ENCODE assay signal across 11 cellular contexts in the genomic region with DNA sequence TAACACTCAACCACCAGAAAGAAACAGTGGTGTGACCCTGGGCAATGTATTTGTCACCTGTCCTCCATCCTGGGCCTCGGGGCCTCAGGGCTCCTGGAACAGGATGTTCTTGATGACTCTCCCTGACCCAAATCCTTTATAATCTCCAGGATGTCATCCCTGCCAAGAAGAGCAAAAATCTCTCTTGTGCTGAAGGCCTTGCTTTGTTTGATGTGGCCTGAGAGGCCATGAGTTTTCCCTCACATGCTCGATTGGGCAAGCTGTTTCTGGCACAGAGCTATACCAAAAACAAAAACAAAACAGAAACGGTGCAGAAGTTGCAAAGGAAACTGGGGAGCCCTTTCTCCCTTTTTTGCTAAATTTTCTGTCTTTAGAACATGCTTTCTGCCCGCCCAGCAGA. TPM values are rescaled to one million over a fixed set of nuclear protein-coding genes. Genes with fewer than 3 reads are reported as not detected.
DNase-seq lines count a peak whose midpoint lies in the region; ATAC-seq, FAIRE-seq and TF ChIP-seq lines count a peak whose summit lies in the region.
"Had no signal": no experiment of that assay in that cellular context is flagged by ENCODE, and none has a peak within 500 bp of the region (broad histone marks: within the 10 kb centered on the region; RNA-seq: fewer than 3 reads in every experiment).

No MANE protein-coding gene starts in this region.

- peak; percentile 60 to 61 for TF ChIP-seq RAD21 in liver (IDR thresholded peaks at IDR 0.05)
- no peak for TF ChIP-seq RAD21 in HepG2 (CRISPR knock-in tag; IDR thresholded peaks at IDR 0.05)

- no peak for TF ChIP-seq POLR2A in HepG2 (IDR thresholded peaks at IDR 0.05; ENCODE audit: insufficient read depth in 1 of 2, low read depth in 2 of 2, low read length in 2 of 2)
- TF ChIP-seq POLR2A in endothelial cell of umbilical vein (IDR thresholded peaks at IDR 0.05; ENCODE audit: low read depth, low read length): no peak

- H2AFZ ChIP-seq in HepG2 (ENCODE audit: low read length) (no peak overlapping the region), endothelial cell of umbilical vein (ENCODE audit: low read depth, low read length) (no peak overlapping the region), trophoblast cell (ENCODE audit: insufficient read depth, low read length, poor library complexity) (no peak overlapping the region)

- H3K79me2 ChIP-seq in HepG2 (ENCODE audit: insufficient read depth, low read length): no peaks in the 10 kb centered on the region
- no peaks in the 10 kb centered on the region for H3K79me2 ChIP-seq in endothelial cell of umbilical vein (ENCODE audit: control insufficient read depth, insufficient read depth, low read length)
- H3K79me2 ChIP-seq in trophoblast cell (ENCODE audit: control insufficient read depth, insufficient read depth, low read length, poor library complexity): no peaks in the 10 kb centered on the region

- no peak overlapping the region for H3K23ac ChIP-seq in trophoblast cell (ENCODE audit: low read length)

- H3K9me3 Mint-ChIP-seq in glutamatergic neuron (ENCODE audit: unreplicated experiment): peaks cover 2% of the 10 kb centered on the region

- H3K36me3 ChIP-seq in liver (ENCODE audit: control insufficient read depth in 4 of 4, insufficient read depth in 3 of 4, low read depth in 1 of 4, low read length in 3 of 4): no peaks in the 10 kb centered on the region
- no peaks in the 10 kb centered on the region for H3K36me3 ChIP-seq in HepG2 (replicated peaks in 1 of 2; ENCODE audit: control insufficient read depth in 1 of 2, insufficient read depth in 2 of 2, low read length in 2 of 2)
- no peaks in the 10 kb centered on the region for H3K36me3 ChIP-seq in endothelial cell of umbilical vein (ENCODE audit: control insufficient read depth in 2 of 2, extremely low read depth in 1 of 2, insufficient read depth in 2 of 2, low read length in 2 of 2)
- H3K36me3 ChIP-seq in mesodermal cell (ENCODE audit: control insufficient read depth, insufficient read depth, low read length): no peaks in the 10 kb centered on the region
- no peaks in the 10 kb centered on the region for H3K36me3 ChIP-seq in trophoblast cell (ENCODE audit: control insufficient read depth in 1 of 2, insufficient read depth in 2 of 2, low read length in 2 of 2)

- no peak overlapping the region for H4K12ac ChIP-seq in trophoblast cell (ENCODE audit: low read depth, low read length)

- in situ Hi-C loops in HepG2 (cut with HindIII; ENCODE audit: extremely low pct_ligation_motif_present, low pct_unique_long_range_greater_than_20kb): no loop called here

- no peak overlapping the region for H3K9ac ChIP-seq in liver (ENCODE audit: low read depth in 1 of 2, low read length in 2 of 2)
- H3K9ac ChIP-seq in HepG2 (ENCODE audit: insufficient read depth, low read depth, low read length): no peak overlapping the region
- H3K9ac ChIP-seq in endothelial cell of umbilical vein (replicated peaks; ENCODE audit: extremely low read depth, insufficient read depth, low read length): no peak overlapping the region
- H3K9ac ChIP-seq in trophoblast cell (ENCODE audit: low read length): no peak overlapping the region

- no peak overlapping the region for H3K18ac ChIP-seq in trophoblast cell (ENCODE audit: low read length)

- H3K9me1 ChIP-seq in endothelial cell of umbilical vein (replicated peaks; ENCODE audit: control insufficient read depth, extremely low read depth, insufficient read depth, low read length): no peaks in the 10 kb centered on the region

- POLR2A ChIA-PET in HepG2 (lab: Yijun Ruan, JAX) (no interaction called here), endothelial cell of umbilical vein (lab: Charles Lee) (no interaction called here)

- no peak overlapping the region for H2AK5ac ChIP-seq in trophoblast cell (ENCODE audit: low read length)

- no peak overlapping the region for H3K4me3 ChIP-seq in liver (ENCODE audit: low read depth in 1 of 3, low read length in 3 of 3)
- H3K4me3 ChIP-seq in HepG2 (replicated peaks in 1 of 3; ENCODE audit: insufficient read depth in 1 of 3, low read depth in 2 of 3, low read length in 3 of 3): no peak overlapping the region
- H3K4me3 ChIP-seq in endothelial cell of umbilical vein (replicated peaks in 1 of 3; ENCODE audit: insufficient read depth in 1 of 3, low read depth in 1 of 3, low read length in 3 of 3): no peak overlapping the region
- no peak overlapping the region for H3K4me3 ChIP-seq in mesodermal cell (ENCODE audit: extremely low read depth, insufficient read depth, low read length, poor library complexity, severe bottlenecking)
- H3K4me3 ChIP-seq in trophoblast cell (ENCODE audit: low read depth, low read length): no peak overlapping the region

- H3K4me3 Mint-ChIP-seq in glutamatergic neuron (ENCODE audit: unreplicated experiment): no peak overlapping the region
- H3K4me3 Mint-ChIP-seq: activated naive CD4-positive, alpha-beta T cell treated with anti-CD3 and anti-CD28 coated beads, Interleukin-2, amount 10 ng/mL, durations not matched to agents 7 days and 5 days; CD8-positive, alpha-beta memory T cell had no signal

- no peak overlapping the region for H2BK5ac ChIP-seq in trophoblast cell (ENCODE audit: low read depth, low read length, poor library complexity)

- dilution Hi-C loops in endothelial cell of umbilical vein (cut with MboI; ENCODE audit: extremely low pct_ligation_motif_present, low sequenced_read_pairs): no loop called here

- H2BK12ac ChIP-seq in trophoblast cell (ENCODE audit: low read length): no peak overlapping the region

- no peak overlapping the region for H3K4ac ChIP-seq in trophoblast cell (ENCODE audit: low read depth, low read length)

- H3K27me3 Mint-ChIP-seq in glutamatergic neuron (ENCODE audit: unreplicated experiment): peaks cover 3% of the 10 kb centered on the region

- H3K79me1 ChIP-seq in trophoblast cell (ENCODE audit: low read length): peaks cover 6% of the 10 kb centered on the region

- TF ChIP-seq EP300 in HepG2 (IDR thresholded peaks at IDR 0.05; ENCODE audit: low read depth in 2 of 2, low read length in 2 of 2) (no peak), HepG2 (CRISPR knock-in tag; IDR thresholded peaks at IDR 0.05; ENCODE audit: borderline replicate concordance) (no peak)

- peaks cover 2% of the 10 kb centered on the region for H3K4me1 Mint-ChIP-seq in glutamatergic neuron (ENCODE audit: low read depth, unreplicated experiment)

- H3K27me3 ChIP-seq in liver (ENCODE audit: control insufficient read depth in 4 of 4, insufficient read depth in 4 of 4, low read length in 3 of 4) (no peaks in the 10 kb centered on the region), HepG2 (ENCODE audit: control insufficient read depth in 1 of 2, insufficient read depth in 2 of 2, low read length in 2 of 2) (peaks cover 0 to 16% of the 10 kb centered on the region in 2 experiments; a peak in 3 of 5 replicates), endothelial cell of umbilical vein (ENCODE audit: control insufficient read depth in 2 of 2, insufficient read depth in 2 of 2, low read length in 2 of 2) (peaks cover 0 to 2% of the 10 kb centered on the region in 2 experiments), trophoblast cell (ENCODE audit: insufficient read depth, low read length) (no peaks in the 10 kb centered on the region)

- peaks cover 6 to 40% (median 28%) of the 10 kb centered on the region in 4 donors for H3K4me1 ChIP-seq in liver (ENCODE audit: control insufficient read depth in 4 of 4, insufficient read depth in 4 of 4, low read length in 3 of 4)
- peaks cover 13% of the 10 kb centered on the region for H3K4me1 ChIP-seq in HepG2 (ENCODE audit: insufficient read depth, low read length)
- H3K4me1 ChIP-seq in endothelial cell of umbilical vein (ENCODE audit: control insufficient read depth, extremely low read depth, insufficient read depth, low read length): no peaks in the 10 kb centered on the region
- H3K4me1 ChIP-seq in mesodermal cell (ENCODE audit: control insufficient read depth, insufficient read depth, low read length, poor library complexity, severe bottlenecking): peaks cover 23% of the 10 kb centered on the region
- peaks cover 8 to 12% of the 10 kb centered on the region in 2 experiments for H3K4me1 ChIP-seq in trophoblast cell (ENCODE audit: control insufficient read depth in 1 of 2, insufficient read depth in 2 of 2, low read length in 2 of 2)

- DNase-seq in HepG2 (ENCODE audit: low spot score) (no peak), endothelial cell of umbilical vein (ENCODE audit: low read depth, low spot score) (peak; percentile 23), germinal center (ENCODE audit: low spot score) (no peak), glutamatergic neuron (no peak), SHP77 (lab: John Stamatoyannopoulos, UW) (no peak), trophoblast cell (no peak)
- DNase-seq: activated naive CD4-positive, alpha-beta T cell treated with anti-CD3 and anti-CD28 coated beads, Interleukin-2, amount 10 ng/mL, durations not matched to agents 7 days and 5 days; CD8-positive, alpha-beta memory T cell had no signal

- no peak overlapping the region for H2BK120ac ChIP-seq in trophoblast cell (ENCODE audit: insufficient read depth, low read length, poor library complexity)

- peaks cover under 1% of the 10 kb centered on the region for H3K36me3 Mint-ChIP-seq in glutamatergic neuron (ENCODE audit: unreplicated experiment)

- CTCF ChIA-PET in HepG2 (lab: Yijun Ruan, JAX; ENCODE audit: low intra/inter-chr PET ratio, low total read pairs): no interaction called here
- CTCF ChIA-PET in endothelial cell of umbilical vein (lab: Charles Lee): interaction anchor here (1.3 kb wide), 2 partner anchors 35 to 90 kb away, joined by 3 read pairs; no protein-coding TSS in a partner anchor

- TF ChIP-seq CTCF in liver (IDR thresholded peaks at IDR 0.05; ENCODE audit: low read depth, low read length, missing input control) (no peak), HepG2 (CRISPR knock-in tag; IDR thresholded peaks at IDR 0.05) (no peak), endothelial cell of umbilical vein (IDR thresholded peaks at IDR 0.05; ENCODE audit: extremely low read depth in 1 of 2, insufficient read depth in 1 of 2, low read depth in 1 of 2, low read length in 2 of 2) (no peak), glutamatergic neuron (IDR thresholded peaks at IDR 0.05; ENCODE audit: partially characterized antibody, unreplicated experiment) (no peak)

- H4K8ac ChIP-seq in trophoblast cell (ENCODE audit: low read depth, low read length): no peak overlapping the region

- 15% methylated on average over 4 of the region's 4 CpGs for WGBS in liver
- WGBS in HepG2 (ENCODE audit: low lambda C conversion rate): 0% methylated on average over 4 of the region's 4 CpGs
- WGBS in mesodermal cell (ENCODE audit: insufficient coverage in 2 of 2), 2 experiments: 87 to 95% methylated on average over 3 to 4 of the region's 4 CpGs
- no CpG with 5 or more reads among the region's 4 CpGs for WGBS in trophoblast cell (ENCODE audit: extremely low coverage, insufficient coverage, insufficient read length)

- no peak overlapping the region for H4K91ac ChIP-seq in trophoblast cell (ENCODE audit: low read depth, low read length)

- no peaks in the 10 kb centered on the region for H3K9me3 ChIP-seq in liver (ENCODE audit: control insufficient read depth in 4 of 4, low read length in 3 of 4)
- H3K9me3 ChIP-seq in HepG2 (ENCODE audit: low read length): no peaks in the 10 kb centered on the region
- H3K9me3 ChIP-seq in endothelial cell of umbilical vein (replicated peaks; ENCODE audit: control insufficient read depth, insufficient read depth, low read length): no peaks in the 10 kb centered on the region
- peaks cover 5% of the 10 kb centered on the region for H3K9me3 ChIP-seq in mesodermal cell (ENCODE audit: control insufficient read depth, low read length)
- peaks cover 3% of the 10 kb centered on the region for H3K9me3 ChIP-seq in trophoblast cell (ENCODE audit: insufficient read depth, low read depth, low read length)

- no TSS peak for BruUV-seq in HepG2 (replicated peaks; lab: Mats Ljungman, UMichigan)
- BruUV-seq in endothelial cell of umbilical vein (replicated peaks; lab: Mats Ljungman, UMichigan): no TSS peak

- no peak for ATAC-seq in HepG2

- H3K14ac ChIP-seq in trophoblast cell (ENCODE audit: low read length): no peak overlapping the region

- H3K27ac Mint-ChIP-seq in glutamatergic neuron (ENCODE audit: unreplicated experiment): no peak overlapping the region
- H3K27ac Mint-ChIP-seq: activated naive CD4-positive, alpha-beta T cell treated with anti-CD3 and anti-CD28 coated beads, Interleukin-2, amount 10 ng/mL, durations not matched to agents 7 days and 5 days had no signal

- FAIRE-seq in HepG2 (lab: Jason Lieb, UNC): no peak
- FAIRE-seq in endothelial cell of umbilical vein (lab: Jason Lieb, UNC): no peak
- FAIRE-seq: RCC 7860 had no signal

- intact Hi-C loops in HepG2 (cut with micrococcal nuclease; ENCODE audit: unreplicated experiment) (no loop called here), endothelial cell of umbilical vein (cut with micrococcal nuclease) (no loop called here)

- no peaks in the 10 kb centered on the region for H4K20me1 ChIP-seq in HepG2 (ENCODE audit: insufficient read depth, low read length)
- H4K20me1 ChIP-seq in endothelial cell of umbilical vein (replicated peaks; ENCODE audit: control insufficient read depth, extremely low read depth, insufficient read depth, low read length): no peaks in the 10 kb centered on the region

- H3K27ac ChIP-seq in liver (ENCODE audit: low read depth in 1 of 2, low read length in 2 of 2): peak overlapping the region; percentile 25 to 65
- no peak overlapping the region for H3K27ac ChIP-seq in HepG2 (ENCODE audit: extremely low read length, insufficient read depth, low read length)
- no peak overlapping the region for H3K27ac ChIP-seq in endothelial cell of umbilical vein (ENCODE audit: insufficient read depth, low read depth, low read length)
- H3K27ac ChIP-seq in mesodermal cell (ENCODE audit: low read depth, low read length, severe bottlenecking): peak overlapping the region; percentile 36
- H3K27ac ChIP-seq in trophoblast cell (ENCODE audit: low read depth, low read length): no peak overlapping the region

- H3K4me2 ChIP-seq in HepG2 (ENCODE audit: low read depth, low read length) (no peak overlapping the region), endothelial cell of umbilical vein (ENCODE audit: insufficient read depth, low read length) (no peak overlapping the region), trophoblast cell (ENCODE audit: low read length) (no peak overlapping the region)

RNA-seq across cellular contexts. Expression of gene ST3GAL5, which starts 35.7 kb away (rescaled TPM):
- 10 to 100 TPM in 1 of 2 donors, 1 to 10 TPM in 1; 4.5 to 17.0 TPM for total RNA-seq in liver
- polyA plus RNA-seq in liver: 10 to 100 TPM in 1 of 2 donors, 1 to 10 TPM in 1; 6.3 to 11.7 TPM
- 1.3 TPM in 2 replicates for total RNA-seq in HepG2 (2016; rRNA removed; fragmentation: Illumina TruSeq; extraction: Trizol)
- total RNA-seq in HepG2 (2016; cell fraction: cytosol; rRNA removed; fragmentation: Illumina TruSeq; extraction: Trizol; ENCODE audit: low read depth): 1.4 and 2.7 TPM in 2 replicates
- 1.3 and 1.4 TPM in 2 replicates for total RNA-seq in HepG2 (2016; cell fraction: insoluble cytoplasmic fraction; rRNA removed; fragmentation: Illumina TruSeq; extraction: Trizol)
- total RNA-seq in HepG2 (2016; cell fraction: membrane; rRNA removed; fragmentation: Illumina TruSeq; extraction: Trizol): 3.0 and 3.4 TPM in 2 replicates
- total RNA-seq in HepG2 (2016; cell fraction: nucleus; rRNA removed; fragmentation: Illumina TruSeq; extraction: Trizol): 1.9 and 2.0 TPM in 2 replicates
- polyA plus RNA-seq in HepG2 (2011; rRNA removed): 2.0 and 2.1 TPM in 2 replicates
- 0.91 and 1.9 TPM in 2 replicates for polyA plus RNA-seq in HepG2 (2011; cell fraction: cytosol; rRNA removed)
- polyA plus RNA-seq in HepG2 (2011; cell fraction: nucleus; rRNA removed): 1.2 and 1.9 TPM in 2 replicates
- 1.2 and 1.4 TPM in 2 replicates for polyA plus RNA-seq in HepG2 (2012)
- 2.0 and 2.2 TPM in 2 replicates for polyA plus RNA-seq in HepG2 (2016; cell fraction: cytosol; fragmentation: Illumina TruSeq; extraction: Trizol; ENCODE audit: low read depth)
- polyA plus RNA-seq in HepG2 (2016; cell fraction: insoluble cytoplasmic fraction; fragmentation: Illumina TruSeq; extraction: Trizol; ENCODE audit: low read depth): 1.2 and 1.5 TPM in 2 replicates
- polyA plus RNA-seq in HepG2 (2016; cell fraction: membrane; fragmentation: Illumina TruSeq; extraction: Trizol; ENCODE audit: low read depth): 1.9 and 2.8 TPM in 2 replicates
- 2.6 and 2.7 TPM in 2 replicates for polyA plus RNA-seq in HepG2 (2016; cell fraction: nucleus; fragmentation: Illumina TruSeq; extraction: Trizol; ENCODE audit: insufficient read depth, low read depth)
- polyA minus RNA-seq in HepG2 (2011; rRNA and poly(A)+ RNA removed; ENCODE audit: low replicate concordance): 1.2 and 2.0 TPM in 2 replicates
- polyA minus RNA-seq in HepG2 (2011; cell fraction: cytosol; rRNA and poly(A)+ RNA removed): 0.97 and 1.6 TPM in 2 replicates
- polyA minus RNA-seq in HepG2 (2011; cell fraction: nucleus; rRNA and poly(A)+ RNA removed): 5.7 and 6.5 TPM in 2 replicates
- 12.7 and 16.0 TPM in 2 replicates for total RNA-seq in endothelial cell of umbilical vein
- polyA plus RNA-seq in endothelial cell of umbilical vein: 7.5 and 9.5 TPM in 2 replicates
- 9.5 and 10.0 TPM in 2 replicates for polyA plus RNA-seq in endothelial cell of umbilical vein (2011; cell fraction: cytosol; rRNA removed)
- polyA plus RNA-seq in endothelial cell of umbilical vein (2011; cell fraction: nucleus; rRNA removed): 14.6 and 16.2 TPM in 2 replicates
- polyA plus RNA-seq in endothelial cell of umbilical vein (2012): 9.0 and 14.5 TPM in 2 replicates
- 9.8 and 12.9 TPM in 2 replicates for polyA minus RNA-seq in endothelial cell of umbilical vein
- 0.72 TPM for polyA minus RNA-seq in endothelial cell of umbilical vein (2011; cell fraction: cytosol; rRNA and poly(A)+ RNA removed)
- polyA minus RNA-seq in endothelial cell of umbilical vein (2011; cell fraction: nucleus; rRNA and poly(A)+ RNA removed): 11.1 and 15.7 TPM in 2 replicates
- 21.5 TPM for polyA plus RNA-seq in mesodermal cell (2013, experiment 1 of 2)
- 23.8 TPM for polyA plus RNA-seq in mesodermal cell (2013, experiment 2 of 2)
- total RNA-seq in glutamatergic neuron (ENCODE audit: unreplicated experiment): 46.5 TPM
- 23.2 and 23.6 TPM in 2 replicates for polyA plus RNA-seq in trophoblast cell (2013)

Comparison
In these comparisons a context has a peak if more than half of its experiments do, and no peak if none do; other contexts are left out.
1. H3K27ac ChIP-seq: peak in liver (2 of 2) and mesodermal cell (single experiment); none in HepG2 (single experiment), endothelial cell of umbilical vein (single experiment) and trophoblast cell (single experiment).